19 cellular contexts compared by ENCODE assay signal in genomic region chr3:147397155-147397888, GRCh38. TPM values are rescaled to one million over a fixed set of nuclear protein-coding genes. Genes with fewer than 3 reads are reported as not detected.
DNase-seq lines count a peak whose midpoint lies in the region; ATAC-seq and TF ChIP-seq lines count a peak whose summit lies in the region.
"Had no signal": no experiment of that assay in that cellular context is flagged by ENCODE, and none has a peak within 500 bp of the region (broad histone marks: within the 10 kb centered on the region; RNA-seq: fewer than 3 reads in every experiment).

No MANE protein-coding gene starts in this region.

- H3K36me3 ChIP-seq in iPS-15b (ENCODE audit: control insufficient read depth, insufficient read depth, low read length) = no peaks in the 10 kb centered on the region

- peak; percentile 11; the same call in 1 of the 2 replicates for TF ChIP-seq CTCF in HFFc6 (IDR thresholded peaks at IDR 0.05)
- TF ChIP-seq CTCF in brain (conservative IDR thresholded peaks at IDR 0.05) = peak in 1 of 2 experiments; percentile 49
- no peak for TF ChIP-seq CTCF in omental fat pad (IDR thresholded peaks at IDR 0.05)

- peaks cover 94% of the 10 kb centered on the region for H3K27me3 ChIP-seq in iPS-15b (ENCODE audit: control insufficient read depth, insufficient read depth, low read length)

- no peaks in the 10 kb centered on the region for H3K9me3 ChIP-seq in iPS-15b (ENCODE audit: control insufficient read depth, insufficient read depth, low read length)

- peak overlapping the region; percentile 24 for H3K4me3 Mint-ChIP-seq in HFFc6
- H3K4me3 Mint-ChIP-seq in brain = peak overlapping the region; percentile 22 to 98 (median 93)
- no peak overlapping the region for H3K4me3 Mint-ChIP-seq in activated T-cell treated with anti-CD3 and anti-CD28 coated beads, Interleukin-2, amount 50 U/mL, for 24 hours
- H3K4me3 Mint-ChIP-seq: CD4-positive, alpha-beta T cell; immature natural killer cell; T-helper 17 cell had no signal

- H3K4me1 Mint-ChIP-seq in HFFc6 (ENCODE audit: low read depth) (peaks cover 25% of the 10 kb centered on the region), brain (peaks cover 61% of the 10 kb centered on the region)
- H3K4me1 Mint-ChIP-seq in activated T-cell treated with anti-CD3 and anti-CD28 coated beads, Interleukin-2, amount 50 U/mL, for 24 hours (ENCODE audit: low read depth) = no peaks in the 10 kb centered on the region
- H3K4me1 Mint-ChIP-seq: immature natural killer cell, T-helper 17 cell had no signal

- peak overlapping the region; percentile 75 for H3K4me3 ChIP-seq in iPS-15b (ENCODE audit: low read depth, low read length)

- no peak overlapping the region for H3K9ac ChIP-seq in iPS-15b (ENCODE audit: low read depth, low read length)

- H3K9me3 Mint-ChIP-seq in HFFc6 (peaks cover 14% of the 10 kb centered on the region; the same call in 1 of the 2 replicates), brain (peaks cover 0 to 19% (median 6%) of the 10 kb centered on the region in 5 experiments)
- no peaks in the 10 kb centered on the region for H3K9me3 Mint-ChIP-seq in activated T-cell treated with anti-CD3 and anti-CD28 coated beads, Interleukin-2, amount 50 U/mL, for 24 hours
- H3K9me3 Mint-ChIP-seq: CD4-positive, alpha-beta T cell had no signal

- H3K36me3 Mint-ChIP-seq in HFFc6 (ENCODE audit: low read depth) (peaks cover 12% of the 10 kb centered on the region; the same call in 1 of the 2 replicates), brain (no peaks in the 10 kb centered on the region)
- no peaks in the 10 kb centered on the region for H3K36me3 Mint-ChIP-seq in activated T-cell treated with anti-CD3 and anti-CD28 coated beads, Interleukin-2, amount 50 U/mL, for 24 hours (ENCODE audit: low read depth)

- peaks cover 18% of the 10 kb centered on the region for H3K4me1 ChIP-seq in iPS-15b (ENCODE audit: control insufficient read depth, insufficient read depth, low read length)

- no peak for DNase-seq in HFFc6
- peak; percentile 82 for DNase-seq in retina
- DNase-seq in DMS153 treated with DMSO at 0.1 percent for 48 hours (lab: John Stamatoyannopoulos, UW; ENCODE audit: unreplicated experiment) = no peak
- no peak for DNase-seq in activated T-cell treated with anti-CD3 and anti-CD28 coated beads, Interleukin-2, amount 50 U/mL, for 24 hours
- no peak for DNase-seq in omental fat pad (ENCODE audit: low spot score)
- no peak for DNase-seq in occipital lobe (lab: John Stamatoyannopoulos, UW)
- DNase-seq: activated CD4-positive, alpha-beta T cell treated with anti-CD3 and anti-CD28 coated beads for 48 hours; activated effector memory CD4-positive, alpha-beta T cell treated with anti-CD3 and anti-CD28 coated beads, Interleukin-2, amount 50 U/mL, for 16 hours; CD4-positive, alpha-beta T cell; central memory CD4-positive, alpha-beta T cell; GOT3; immature natural killer cell; Kasumi-1; NCI-H1694 treated with DMSO at 0.1 percent for 48 hours; NCI-H526 treated with DMSO at 0.1 percent for 48 hours; T-helper 17 cell had no signal

- H3K27me3 Mint-ChIP-seq in HFFc6 (ENCODE audit: insufficient read depth) = peaks cover 42% of the 10 kb centered on the region
- peaks cover 95% of the 10 kb centered on the region for H3K27me3 Mint-ChIP-seq in brain
- H3K27me3 Mint-ChIP-seq in activated T-cell treated with anti-CD3 and anti-CD28 coated beads, Interleukin-2, amount 50 U/mL, for 24 hours = peaks cover 94% of the 10 kb centered on the region

- ATAC-seq in omental fat pad (ENCODE audit: low FRiP score) = no peak
- ATAC-seq: T-helper 17 cell had no signal

- H3K27ac Mint-ChIP-seq in HFFc6 (no peak overlapping the region), brain (peak overlapping the region in 4 of 5 experiments; percentile 89 to 100 (median 98))
- H3K27ac Mint-ChIP-seq in activated T-cell treated with anti-CD3 and anti-CD28 coated beads, Interleukin-2, amount 50 U/mL, for 24 hours = no peak overlapping the region
- H3K27ac Mint-ChIP-seq: CD4-positive, alpha-beta T cell; immature natural killer cell; T-helper 17 cell had no signal

RNA-seq across cellular contexts. Expression of gene ZIC4, which starts 9.0 kb away (rescaled TPM):
- under 1 TPM; 0.28 to 0.58 (median 0.49) TPM for total RNA-seq in HFFc6 (2021; fragmentation: NEBNext Ultra II Directional; extraction: Animal tissue kit (Norgen Biotek cat#: 25700))
- polyA plus RNA-seq in brain (ENCODE audit: insufficient read depth, low read depth, low replicate concordance) = 0.49 TPM
- not detected for total RNA-seq in omental fat pad
- 1.2 TPM for total RNA-seq in occipital lobe
- total RNA-seq: CD4-positive, alpha-beta T cell; fibroblast of lung; T-helper 17 cell had no signal
- polyA plus RNA-seq: fibroblast of lung, immature natural killer cell had no signal

RNA-seq across cellular contexts. Expression of gene ZIC1, which starts 11.8 kb away (rescaled TPM):
- total RNA-seq in HFFc6 (2021; fragmentation: NEBNext Ultra II Directional; extraction: Animal tissue kit (Norgen Biotek cat#: 25700)) = 1 to 10 TPM in 1 of 6 experiments, under 1 TPM in 5; 0.43 to 1.0 (median 0.57) TPM
- 13.4 TPM for polyA plus RNA-seq in brain (ENCODE audit: insufficient read depth, low read depth, low replicate concordance)
- not detected for total RNA-seq in omental fat pad
- total RNA-seq in occipital lobe = 15.6 TPM
- total RNA-seq: CD4-positive, alpha-beta T cell; fibroblast of lung; T-helper 17 cell had no signal
- polyA plus RNA-seq: immature natural killer cell had no signal

Comparison
In these comparisons a context has a peak if more than half of its experiments do, and no peak if none do; other contexts are left out.
1. H3K27ac Mint-ChIP-seq: peak in brain (4 of 5); none in HFFc6 (single experiment) and activated T-cell treated with anti-CD3 and anti-CD28 coated beads, Interleukin-2, amount 50 U/mL, for 24 hours (single experiment).